8 cellular contexts compared by ENCODE assay signal in the genomic region with DNA sequence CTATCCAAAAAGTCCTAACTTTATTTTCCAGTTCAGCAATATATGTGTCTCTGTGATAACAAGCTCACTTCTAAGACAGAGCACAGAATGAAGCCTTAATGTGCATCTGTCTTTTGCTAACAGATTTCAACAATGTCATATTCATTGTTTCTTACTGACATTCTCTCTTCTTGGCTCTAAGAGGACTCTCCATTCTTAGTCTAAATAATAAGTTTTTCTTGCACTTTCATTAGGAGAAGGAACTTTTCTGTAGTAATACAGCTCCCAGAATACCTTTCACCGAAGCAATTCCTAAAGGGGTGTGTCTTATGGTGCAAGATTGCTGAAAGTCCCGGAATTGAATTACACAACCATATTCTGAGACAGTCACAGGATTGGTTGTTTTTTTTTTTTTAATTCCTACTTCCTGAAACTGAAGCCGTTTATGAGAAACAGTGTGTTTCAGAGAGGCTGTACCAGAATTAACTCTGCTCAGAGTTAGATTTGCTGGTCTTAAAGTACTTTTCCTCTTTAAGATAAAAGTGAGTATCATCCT. TPM values are rescaled to one million over a fixed set of nuclear protein-coding genes. Genes with fewer than 3 reads are reported as not detected.
DNase-seq lines count a peak whose midpoint lies in the region; ATAC-seq and TF ChIP-seq lines count a peak whose summit lies in the region.

ALPK1 (plus strand) TSS at position 421 of the 535 bp plus-strand sequence.

- H3K4me2 ChIP-seq in MM.1S (ENCODE audit: low read depth, low read length) (peak within 1 kb of the TSS; percentile 89), skeletal muscle satellite cell (ENCODE audit: low read length) (peak within 1 kb of the TSS; percentile 78)

- peak within 1 kb of the TSS; percentile 52 for H3K27ac Mint-ChIP-seq in activated T-helper 2 cell treated with anti-CD3 and anti-CD28 coated beads, Interferon-gamma antibody, Interleukin-2, Interleukin-4, amounts not matched to agents 10 μg/mL and 5 μg/mL and 100 μg/mL, durations not matched to agents 14 hours and 24 hours and 36 hours

- ATAC-seq in left ventricle myocardium superior = peak; percentile 98

- H3K4me3 ChIP-seq in HFF-Myc (replicated peaks; ENCODE audit: low read depth, low read length) (peak within 1 kb of the TSS; percentile 43), MM.1S (ENCODE audit: low read length) (peak within 1 kb of the TSS; percentile 60), skeletal muscle satellite cell (ENCODE audit: low read length) (peak within 1 kb of the TSS; percentile 65)

- H3K36me3 ChIP-seq in MM.1S (replicated peaks; ENCODE audit: insufficient read depth, low read length) (no peaks in the 10 kb centered on the region), skeletal muscle satellite cell (ENCODE audit: insufficient read depth, low read length) (no peaks in the 10 kb centered on the region)

- intact Hi-C loops in activated T-helper 2 cell treated with anti-CD3 and anti-CD28 coated beads, Interferon-gamma antibody, Interleukin-2, Interleukin-4, amounts not matched to agents 10 μg/mL and 5 μg/mL and 100 μg/mL, durations not matched to agents 14 hours and 24 hours and 36 hours (cut with micrococcal nuclease) = loop anchor here (1.0 kb wide), 1 partner anchor 12 kb away; the partner anchor contains the start of gene TIFA
- intact Hi-C loops in left ventricle myocardium superior (cut with micrococcal nuclease) = no loop called here

- peaks cover 3% of the 10 kb centered on the region for H3K27me3 Mint-ChIP-seq in activated T-helper 2 cell treated with anti-CD3 and anti-CD28 coated beads, Interferon-gamma antibody, Interleukin-2, Interleukin-4, amounts not matched to agents 10 μg/mL and 5 μg/mL and 100 μg/mL, durations not matched to agents 14 hours and 24 hours and 36 hours (ENCODE audit: low read depth)

- no peaks in the 10 kb centered on the region for H4K20me1 ChIP-seq in MM.1S (ENCODE audit: insufficient read depth, low read length)

- no peaks in the 10 kb centered on the region for H3K79me2 ChIP-seq in MM.1S (ENCODE audit: low read length)

- H3K27ac ChIP-seq in MM.1S (ENCODE audit: low read length) = peak within 1 kb of the TSS; percentile 47; the same call in 1 of the 2 replicates

- H3K36me3 Mint-ChIP-seq in activated T-helper 2 cell treated with anti-CD3 and anti-CD28 coated beads, Interferon-gamma antibody, Interleukin-2, Interleukin-4, amounts not matched to agents 10 μg/mL and 5 μg/mL and 100 μg/mL, durations not matched to agents 14 hours and 24 hours and 36 hours (ENCODE audit: low read depth) = no peaks in the 10 kb centered on the region

- peak within 1 kb of the TSS; percentile 75 for H3K4me3 Mint-ChIP-seq in activated T-helper 2 cell treated with anti-CD3 and anti-CD28 coated beads, Interferon-gamma antibody, Interleukin-2, Interleukin-4, amounts not matched to agents 10 μg/mL and 5 μg/mL and 100 μg/mL, durations not matched to agents 14 hours and 24 hours and 36 hours (ENCODE audit: low read depth)

- H3K27me3 ChIP-seq in MM.1S (replicated peaks; ENCODE audit: insufficient read depth, low read length) (no peaks in the 10 kb centered on the region), skeletal muscle satellite cell (ENCODE audit: control insufficient read depth, insufficient read depth, low read length) (no peaks in the 10 kb centered on the region)

- H3K9me2 ChIP-seq in MM.1S (replicated peaks; ENCODE audit: insufficient read depth, low read length) = no peaks in the 10 kb centered on the region

- TF ChIP-seq CTCF in HFF-Myc (IDR thresholded peaks at IDR 0.05; ENCODE audit: low read depth, low read length, missing control alignments) = no peak
- TF ChIP-seq CTCF in MM.1S (IDR thresholded peaks at IDR 0.05; ENCODE audit: low read length) = no peak

- no peaks in the 10 kb centered on the region for H3K9me3 ChIP-seq in MM.1S (replicated peaks; ENCODE audit: insufficient read depth, low read length)
- no peaks in the 10 kb centered on the region for H3K9me3 ChIP-seq in skeletal muscle satellite cell (replicated peaks; ENCODE audit: low read length)

- H3K9ac ChIP-seq in MM.1S (ENCODE audit: low read length) (peak within 1 kb of the TSS; percentile 39; the same call in 1 of the 2 replicates), skeletal muscle satellite cell (ENCODE audit: low read depth, low read length) (peak within 1 kb of the TSS; percentile 77)

- DNase-seq in NCI-H2107 treated with DMSO at 0.1 percent for 48 hours (lab: John Stamatoyannopoulos, UW; ENCODE audit: unreplicated experiment) (peak; percentile 20), NCI-H2107 (lab: John Stamatoyannopoulos, UW) (no peak), HFF-Myc (ENCODE audit: extremely low read depth, low read depth) (peak; percentile 80), MM.1S (peak; percentile 62), left ventricle myocardium superior (no peak), 8988T (no peak)
- no peak for DNase-seq in activated T-helper 2 cell treated with anti-CD3 and anti-CD28 coated beads, Interferon-gamma antibody, Interleukin-2, Interleukin-4, amounts not matched to agents 10 μg/mL and 5 μg/mL and 100 μg/mL, durations not matched to agents 14 hours and 24 hours and 36 hours (ENCODE audit: low spot score)

- H3K4me1 ChIP-seq in MM.1S (ENCODE audit: low read length) (peaks cover 13% of the 10 kb centered on the region; the same call in 1 of the 2 replicates), skeletal muscle satellite cell (ENCODE audit: control insufficient read depth, insufficient read depth, low read length) (peaks cover 4% of the 10 kb centered on the region)

- H3K9me3 Mint-ChIP-seq in activated T-helper 2 cell treated with anti-CD3 and anti-CD28 coated beads, Interferon-gamma antibody, Interleukin-2, Interleukin-4, amounts not matched to agents 10 μg/mL and 5 μg/mL and 100 μg/mL, durations not matched to agents 14 hours and 24 hours and 36 hours = no peaks in the 10 kb centered on the region

- H3K4me1 Mint-ChIP-seq in activated T-helper 2 cell treated with anti-CD3 and anti-CD28 coated beads, Interferon-gamma antibody, Interleukin-2, Interleukin-4, amounts not matched to agents 10 μg/mL and 5 μg/mL and 100 μg/mL, durations not matched to agents 14 hours and 24 hours and 36 hours (ENCODE audit: low read depth) = peaks cover 21% of the 10 kb centered on the region

- peak within 1 kb of the TSS; percentile 85 for H2AFZ ChIP-seq in MM.1S (ENCODE audit: low read length)

- H3F3A ChIP-seq in MM.1S (ENCODE audit: insufficient read depth, low read length) = peaks cover 11% of the 10 kb centered on the region

RNA-seq across cellular contexts. Expression of gene ALPK1, which starts in this region (rescaled TPM):
- total RNA-seq in activated T-helper 2 cell treated with anti-CD3 and anti-CD28 coated beads, Interferon-gamma antibody, Interleukin-2, Interleukin-4, amounts not matched to agents 10 μg/mL and 5 μg/mL and 100 μg/mL, durations not matched to agents 14 hours and 24 hours and 36 hours = 2.9 and 3.8 TPM in 2 replicates
- 5.1 TPM for total RNA-seq in left ventricle myocardium superior
- 8.3 and 15.0 TPM in 2 replicates for total RNA-seq in skeletal muscle satellite cell (2012; rRNA removed)

Comparison
In these comparisons a context has a peak if more than half of its experiments do, and no peak if none do; other contexts are left out.
1. DNase-seq: peak in NCI-H2107 treated with DMSO at 0.1 percent for 48 hours (single experiment), HFF-Myc (single experiment) and MM.1S (single experiment); none in NCI-H2107 (single experiment), activated T-helper 2 cell treated with anti-CD3 and anti-CD28 coated beads, Interferon-gamma antibody, Interleukin-2, Interleukin-4, amounts not matched to agents 10 μg/mL and 5 μg/mL and 100 μg/mL, durations not matched to agents 14 hours and 24 hours and 36 hours (single experiment), left ventricle myocardium superior (single experiment) and 8988T (single experiment).
2. Peak in every context shown above with its lines, with median percentiles within 50 percentile points of each other: H3K4me3 ChIP-seq.